ENCODE assay signal across 1 cellular context in the genomic region with DNA sequence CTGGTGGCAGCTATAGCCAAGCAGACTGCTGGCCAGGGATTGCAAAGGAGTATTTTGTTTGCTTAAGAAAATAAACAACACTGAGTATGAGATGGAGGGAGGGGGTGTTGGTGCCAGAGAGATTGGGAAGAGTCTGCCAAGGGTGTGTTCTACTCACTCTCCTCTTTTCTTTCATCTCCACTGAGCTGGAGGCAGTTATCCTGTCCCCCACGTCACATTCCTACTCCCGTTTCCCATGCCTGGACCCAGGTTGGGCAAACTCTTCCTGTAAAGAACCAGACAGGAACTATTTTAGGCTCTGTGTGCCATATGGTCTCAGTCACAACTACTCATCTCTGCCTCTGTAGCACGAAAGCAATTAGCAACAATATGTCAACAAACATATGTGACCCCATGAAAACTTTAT.
TF ChIP-seq lines count a peak whose summit lies in the region.

No MANE protein-coding gene starts in this region.

TF ChIP-seq in WTC11, 78 proteins besides CTCF, POLR2A, EP300 and RAD21 (continued from another document):
- TF ChIP-seq, protein P1, sequence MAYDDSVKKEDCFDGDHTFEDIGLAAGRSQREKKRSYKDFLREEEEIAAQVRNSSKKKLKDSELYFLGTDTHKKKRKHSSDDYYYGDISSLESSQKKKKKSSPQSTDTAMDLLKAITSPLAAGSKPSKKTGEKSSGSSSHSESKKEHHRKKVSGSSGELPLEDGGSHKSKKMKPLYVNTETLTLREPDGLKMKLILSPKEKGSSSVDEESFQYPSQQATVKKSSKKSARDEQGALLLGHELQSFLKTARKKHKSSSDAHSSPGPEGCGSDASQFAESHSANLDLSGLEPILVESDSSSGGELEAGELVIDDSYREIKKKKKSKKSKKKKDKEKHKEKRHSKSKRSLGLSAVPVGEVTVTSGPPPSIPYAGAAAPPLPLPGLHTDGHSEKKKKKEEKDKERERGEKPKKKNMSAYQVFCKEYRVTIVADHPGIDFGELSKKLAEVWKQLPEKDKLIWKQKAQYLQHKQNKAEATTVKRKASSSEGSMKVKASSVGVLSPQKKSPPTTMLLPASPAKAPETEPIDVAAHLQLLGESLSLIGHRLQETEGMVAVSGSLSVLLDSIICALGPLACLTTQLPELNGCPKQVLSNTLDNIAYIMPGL (CRISPR knock-in tag; IDR thresholded peaks at IDR 0.05), result no peak
